9 cellular contexts compared by ENCODE assay signal in the genomic region with DNA sequence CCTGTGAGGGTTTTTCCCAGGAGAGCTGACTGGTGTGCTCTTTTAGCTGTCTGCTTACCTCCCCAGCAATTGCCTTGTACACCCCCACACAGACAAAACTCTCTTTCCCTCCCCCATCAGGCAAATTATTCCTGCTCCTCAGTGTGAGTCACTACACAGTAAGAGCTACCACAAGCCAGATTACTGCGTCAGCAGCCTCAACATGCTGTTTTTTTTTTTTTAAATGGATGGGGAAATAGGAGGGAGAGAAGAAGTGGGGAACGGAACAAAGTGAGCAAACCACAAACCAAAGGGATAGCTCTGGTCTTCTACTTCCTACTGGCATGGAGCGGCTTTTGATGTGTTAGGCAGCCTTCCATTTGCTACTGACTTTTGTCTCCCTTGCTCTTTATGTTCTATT.
A peak's percentile ranks its signal among the peaks of the same experiment; 100 is the strongest.
DNase-seq lines count a peak whose midpoint lies in the region; ATAC-seq, FAIRE-seq and TF ChIP-seq lines count a peak whose summit lies in the region.
"Had no signal": no experiment of that assay in that cellular context is flagged by ENCODE, and none has a peak within 500 bp of the region (broad histone marks: within the 10 kb centered on the region; RNA-seq: fewer than 3 reads in every experiment).

No MANE protein-coding gene starts in this region.

- H3K79me2 ChIP-seq in astrocyte (ENCODE audit: insufficient read depth, low read length) = no peaks in the 10 kb centered on the region

- DNase-seq in A172 (ENCODE audit: low spot score) (peak; percentile 66), astrocyte (ENCODE audit: low read depth) (peak; percentile 95), left colon (peak; percentile 7 to 30), osteocyte (ENCODE audit: extremely low spot score, unreplicated experiment) (no peak)

- no peaks in the 10 kb centered on the region for H3K36me3 ChIP-seq in astrocyte (ENCODE audit: insufficient read depth, low read length)
- H3K36me3 ChIP-seq: ovary had no signal

- peaks cover 21% of the 10 kb centered on the region for H3K4me1 ChIP-seq in astrocyte (ENCODE audit: insufficient read depth, low read length)

- no peaks in the 10 kb centered on the region for H3K9me3 Mint-ChIP-seq in astrocyte (ENCODE audit: unreplicated experiment)
- no peaks in the 10 kb centered on the region for H3K9me3 Mint-ChIP-seq in osteocyte (ENCODE audit: unreplicated experiment)

- intact Hi-C loops in left colon (cut with DNase I, micrococcal nuclease) = no loop called here

- ATAC-seq in HG02870 (IDR thresholded peaks at IDR 0.05; ENCODE audit: unreplicated experiment) (peak; percentile 37), left colon (no peak), GM21529 (IDR thresholded peaks at IDR 0.05; ENCODE audit: unreplicated experiment) (no peak), GM19324 (IDR thresholded peaks at IDR 0.05; ENCODE audit: low FRiP score, unreplicated experiment) (no peak), HG03196 (IDR thresholded peaks at IDR 0.05; ENCODE audit: unreplicated experiment) (no peak)

- H3K27me3 Mint-ChIP-seq in astrocyte (ENCODE audit: low read depth, unreplicated experiment) = no peaks in the 10 kb centered on the region
- H3K27me3 Mint-ChIP-seq in osteocyte (ENCODE audit: unreplicated experiment) = no peaks in the 10 kb centered on the region

- H3K36me3 Mint-ChIP-seq in astrocyte (ENCODE audit: low read depth, unreplicated experiment) (no peaks in the 10 kb centered on the region), osteocyte (ENCODE audit: unreplicated experiment) (no peaks in the 10 kb centered on the region)

- H3K9ac ChIP-seq in astrocyte (ENCODE audit: low read length) = peak overlapping the region; percentile 71

- no peaks in the 10 kb centered on the region for H3K9me3 ChIP-seq in astrocyte (ENCODE audit: insufficient read depth, low read depth, low read length)
- H3K9me3 ChIP-seq: ovary had no signal

- H3K4me2 ChIP-seq in astrocyte (ENCODE audit: low read length) = peak overlapping the region; percentile 65

- H2AFZ ChIP-seq in astrocyte (ENCODE audit: low read depth, low read length) = peak overlapping the region; percentile 57

- H3K4me3 Mint-ChIP-seq in astrocyte (ENCODE audit: unreplicated experiment) (no peak overlapping the region), osteocyte (ENCODE audit: unreplicated experiment) (no peak overlapping the region)

- H3K27ac Mint-ChIP-seq in astrocyte (ENCODE audit: unreplicated experiment) = no peak overlapping the region
- H3K27ac Mint-ChIP-seq in osteocyte (ENCODE audit: unreplicated experiment) = no peak overlapping the region

- TF ChIP-seq CTCF in astrocyte (IDR thresholded peaks at IDR 0.05; ENCODE audit: insufficient read depth, low read depth, low read length) (no peak), osteocyte (IDR thresholded peaks at IDR 0.05) (no peak)

- peak; percentile 100 for FAIRE-seq in astrocyte (lab: Jason Lieb, UNC)

- peak overlapping the region; percentile 89 for H3K27ac ChIP-seq in astrocyte (ENCODE audit: low read depth, low read length)
- H3K27ac ChIP-seq: ovary had no signal

- no peaks in the 10 kb centered on the region for H4K20me1 ChIP-seq in astrocyte (ENCODE audit: insufficient read depth, low read length)

- peak overlapping the region; percentile 3 for H3K4me3 ChIP-seq in astrocyte (ENCODE audit: insufficient read depth, low read depth, low read length)
- H3K4me3 ChIP-seq: ovary had no signal

- H3K4me1 Mint-ChIP-seq in astrocyte (ENCODE audit: low read depth, unreplicated experiment) (peaks cover 5% of the 10 kb centered on the region), osteocyte (ENCODE audit: unreplicated experiment) (peaks cover 3% of the 10 kb centered on the region)

- no peaks in the 10 kb centered on the region for H3K27me3 ChIP-seq in astrocyte (ENCODE audit: insufficient read depth, low read length)
- H3K27me3 ChIP-seq: ovary had no signal
